ENCODE assay signal across 8 cellular contexts in genomic region chr3:81910244-81910852, GRCh38.
A peak's percentile ranks its signal among the peaks of the same experiment; 100 is the strongest.
DNase-seq lines count a peak whose midpoint lies in the region; ATAC-seq, FAIRE-seq and TF ChIP-seq lines count a peak whose summit lies in the region.

No MANE protein-coding gene starts in this region.

- no peak overlapping the region for H3K9ac ChIP-seq in endothelial cell of umbilical vein (replicated peaks; ENCODE audit: extremely low read depth, insufficient read depth, low read length)

- H3K36me3 ChIP-seq in CD4-positive, CD25-positive, alpha-beta regulatory T cell (ENCODE audit: control insufficient read depth, insufficient read depth, low read length) = no peaks in the 10 kb centered on the region
- no peaks in the 10 kb centered on the region for H3K36me3 ChIP-seq in PC-9 (ENCODE audit: low read depth)
- H3K36me3 ChIP-seq in endothelial cell of umbilical vein (ENCODE audit: control insufficient read depth in 2 of 2, extremely low read depth in 1 of 2, insufficient read depth in 2 of 2, low read length in 2 of 2) = no peaks in the 10 kb centered on the region

- 10 to 17% methylated on average over 5 of the region's 5 CpGs for WGBS in lower leg skin, 2 donors

- no peak overlapping the region for H3K4me3 Mint-ChIP-seq in CD4-positive, CD25-positive, alpha-beta regulatory T cell
- no peak overlapping the region for H3K4me3 Mint-ChIP-seq in neural crest cell

- peaks cover 0 to 5% (median 0%) of the 10 kb centered on the region in 4 donors for H3K4me1 Mint-ChIP-seq in CD4-positive, CD25-positive, alpha-beta regulatory T cell
- peaks cover 7% of the 10 kb centered on the region for H3K4me1 Mint-ChIP-seq in neural crest cell

- no peaks in the 10 kb centered on the region for H3K9me1 ChIP-seq in endothelial cell of umbilical vein (replicated peaks; ENCODE audit: control insufficient read depth, extremely low read depth, insufficient read depth, low read length)

- FAIRE-seq in endothelial cell of umbilical vein (lab: Jason Lieb, UNC) = peak; percentile 82

- intact Hi-C loops in PC-9 (cut with micrococcal nuclease; ENCODE audit: unreplicated experiment) = loop anchor here (5.0 kb wide), 1 partner anchor 243 kb away; no protein-coding TSS in a partner anchor
- intact Hi-C loops in endothelial cell of umbilical vein (cut with micrococcal nuclease) = loop anchor here (1.0 to 10.0 kb wide), 4 partner anchors 64 to 418 kb away; no protein-coding TSS in a partner anchor
- intact Hi-C loops in lower leg skin (cut with DNase I; ENCODE audit: low total_unique reads) = no loop called here

- H3K9me3 Mint-ChIP-seq in CD4-positive, CD25-positive, alpha-beta regulatory T cell = peaks cover 0 to 2% (median 0%) of the 10 kb centered on the region in 7 donors
- H3K9me3 Mint-ChIP-seq in neural crest cell = peaks cover 3% of the 10 kb centered on the region

- no peaks in the 10 kb centered on the region for H3K27me3 Mint-ChIP-seq in CD4-positive, CD25-positive, alpha-beta regulatory T cell
- no peaks in the 10 kb centered on the region for H3K27me3 Mint-ChIP-seq in neural crest cell (ENCODE audit: low read depth)

- TF ChIP-seq POLR2A in GM18505 (IDR thresholded peaks at IDR 0.05; ENCODE audit: borderline replicate concordance, extremely low read depth, insufficient read depth, insufficient read length) (no peak), endothelial cell of umbilical vein (IDR thresholded peaks at IDR 0.05; ENCODE audit: low read depth, low read length) (no peak), lower leg skin (IDR thresholded peaks at IDR 0.05) (no peak)

- H3K9me3 ChIP-seq in CD4-positive, CD25-positive, alpha-beta regulatory T cell (ENCODE audit: control insufficient read depth in 2 of 2, low read length in 2 of 2) = no peaks in the 10 kb centered on the region
- H3K9me3 ChIP-seq in PC-9 (ENCODE audit: insufficient read depth, low read depth) = no peaks in the 10 kb centered on the region
- H3K9me3 ChIP-seq in endothelial cell of umbilical vein (replicated peaks; ENCODE audit: control insufficient read depth, insufficient read depth, low read length) = no peaks in the 10 kb centered on the region

- no peaks in the 10 kb centered on the region for H3K36me3 Mint-ChIP-seq in CD4-positive, CD25-positive, alpha-beta regulatory T cell
- no peaks in the 10 kb centered on the region for H3K36me3 Mint-ChIP-seq in neural crest cell (ENCODE audit: low read depth)

- no peak overlapping the region for H3K27ac ChIP-seq in CD4-positive, CD25-positive, alpha-beta regulatory T cell (ENCODE audit: insufficient read depth, low read length, poor library complexity, severe bottlenecking)
- no peak overlapping the region for H3K27ac ChIP-seq in PC-9
- no peak overlapping the region for H3K27ac ChIP-seq in endothelial cell of umbilical vein (ENCODE audit: insufficient read depth, low read depth, low read length)

- H3K9me2 ChIP-seq in PC-9 (ENCODE audit: insufficient read depth) = no peaks in the 10 kb centered on the region

- dilution Hi-C loops in endothelial cell of umbilical vein (cut with MboI; ENCODE audit: extremely low pct_ligation_motif_present, low sequenced_read_pairs) = no loop called here

- BruUV-seq in PC-9 (replicated peaks; lab: Mats Ljungman, UMichigan) = no TSS peak
- no TSS peak for BruUV-seq in endothelial cell of umbilical vein (replicated peaks; lab: Mats Ljungman, UMichigan)

- DNase-seq in CD4-positive, CD25-positive, alpha-beta regulatory T cell = peak in 2 of 3 donors; percentile 8 to 34
- DNase-seq in PC-9 (no peak), endothelial cell of umbilical vein (ENCODE audit: low read depth, low spot score) (peak; percentile 45), neural crest cell (ENCODE audit: low read depth, low spot score) (peak; percentile 3), lower leg skin (ENCODE audit: low spot score in 2 of 2) (no peak)
- DNase-seq in activated naive CD4-positive, alpha-beta T cell treated with anti-CD3 and anti-CD28 coated beads, Interleukin-2, amount 50 U/mL, for 16 hours = no peak

- no peak overlapping the region for H3K4me3 ChIP-seq in CD4-positive, CD25-positive, alpha-beta regulatory T cell (ENCODE audit: low read depth, low read length)
- H3K4me3 ChIP-seq in PC-9 (no peak overlapping the region), endothelial cell of umbilical vein (replicated peaks in 1 of 3; ENCODE audit: insufficient read depth in 1 of 3, low read depth in 1 of 3, low read length in 3 of 3) (no peak overlapping the region), lower leg skin (ENCODE audit: low read depth, poor library complexity, severe bottlenecking) (no peak overlapping the region)

- ATAC-seq in CD4-positive, CD25-positive, alpha-beta regulatory T cell (ENCODE audit: low read depth in 2 of 2) = no peak
- peak; percentile 72 for ATAC-seq in GM18505 (IDR thresholded peaks at IDR 0.05; ENCODE audit: unreplicated experiment)
- ATAC-seq in HG03135 (IDR thresholded peaks at IDR 0.05; ENCODE audit: unreplicated experiment) = peak; percentile 75

- no peaks in the 10 kb centered on the region for H3K79me2 ChIP-seq in PC-9 (ENCODE audit: low read depth)
- no peaks in the 10 kb centered on the region for H3K79me2 ChIP-seq in endothelial cell of umbilical vein (ENCODE audit: control insufficient read depth, insufficient read depth, low read length)

- CTCF ChIA-PET in PC-9 (lab: Charles Lee) (interaction anchor here (0.6 kb wide), 2 partner anchors 204 to 328 kb away, joined by 3 to 5 read pairs; no protein-coding TSS in a partner anchor), endothelial cell of umbilical vein (lab: Charles Lee) (interaction anchor here (0.6 to 5.5 kb wide), 24 partner anchors 9 to 590 kb away, joined by 3 to 49 read pairs (median 4); no protein-coding TSS in a partner anchor)

- H3K4me2 ChIP-seq in PC-9 (no peak overlapping the region), endothelial cell of umbilical vein (ENCODE audit: insufficient read depth, low read length) (no peak overlapping the region)

- H3K27ac Mint-ChIP-seq in CD4-positive, CD25-positive, alpha-beta regulatory T cell = no peak overlapping the region
- no peak overlapping the region for H3K27ac Mint-ChIP-seq in neural crest cell (ENCODE audit: unreplicated experiment)

- H4K20me1 ChIP-seq in PC-9 (ENCODE audit: insufficient read depth) = no peaks in the 10 kb centered on the region
- H4K20me1 ChIP-seq in endothelial cell of umbilical vein (replicated peaks; ENCODE audit: control insufficient read depth, extremely low read depth, insufficient read depth, low read length) = no peaks in the 10 kb centered on the region

- H3K4me1 ChIP-seq in CD4-positive, CD25-positive, alpha-beta regulatory T cell (ENCODE audit: control insufficient read depth, insufficient read depth, low read length, poor library complexity, severe bottlenecking) = no peaks in the 10 kb centered on the region
- no peaks in the 10 kb centered on the region for H3K4me1 ChIP-seq in PC-9 (replicated peaks; ENCODE audit: insufficient read depth)
- no peaks in the 10 kb centered on the region for H3K4me1 ChIP-seq in endothelial cell of umbilical vein (ENCODE audit: control insufficient read depth, extremely low read depth, insufficient read depth, low read length)

- H3F3A ChIP-seq in PC-9 (ENCODE audit: insufficient read depth, low read depth) = no peaks in the 10 kb centered on the region

- no peaks in the 10 kb centered on the region for H3K27me3 ChIP-seq in CD4-positive, CD25-positive, alpha-beta regulatory T cell (ENCODE audit: control insufficient read depth, insufficient read depth, low read length)
- H3K27me3 ChIP-seq in PC-9 (ENCODE audit: insufficient read depth, low read depth) (no peaks in the 10 kb centered on the region), endothelial cell of umbilical vein (ENCODE audit: control insufficient read depth in 2 of 2, insufficient read depth in 2 of 2, low read length in 2 of 2) (peaks cover 0 to 2% of the 10 kb centered on the region in 2 experiments)

- H2AFZ ChIP-seq in PC-9 (0 out of 2 replicates have a peak overlapping the region, but pooled peaks have one; percentile 18), endothelial cell of umbilical vein (ENCODE audit: low read depth, low read length) (no peak overlapping the region)

- POLR2A ChIA-PET in PC-9 (lab: Charles Lee; ENCODE audit: unreplicated experiment) (interaction anchor here (0.8 kb wide), 1 partner anchor 631 kb away, joined by 10 read pairs; no protein-coding TSS in a partner anchor), endothelial cell of umbilical vein (lab: Charles Lee) (no interaction called here)

- TF ChIP-seq CTCF in PC-9 (conservative IDR thresholded peaks at IDR 0.05) (peak; percentile 86), endothelial cell of umbilical vein (IDR thresholded peaks at IDR 0.05; ENCODE audit: extremely low read depth in 1 of 2, insufficient read depth in 1 of 2, low read depth in 1 of 2, low read length in 2 of 2) (peak; percentile 55 to 64), neural crest cell (conservative IDR thresholded peaks at IDR 0.05) (peak; percentile 89), lower leg skin (IDR thresholded peaks at IDR 0.05) (no peak)

TF ChIP-seq in endothelial cell of umbilical vein, 7 proteins besides CTCF, POLR2A, EP300 and RAD21:
- no peak for TF ChIP-seq FOS (IDR thresholded peaks at IDR 0.05; ENCODE audit: borderline replicate concordance, insufficient read depth, low read length)
- TF ChIP-seq EZH2 (IDR thresholded peaks at IDR 0.05; ENCODE audit: borderline replicate concordance, low read depth, low read length, severe bottlenecking) = no peak
- no peak for TF ChIP-seq GATA2 (IDR thresholded peaks at IDR 0.05; ENCODE audit: insufficient read depth, insufficient read length, low read depth, low read length)
- no peak for TF ChIP-seq MAX (IDR thresholded peaks at IDR 0.05; ENCODE audit: insufficient read depth, insufficient read length)
- TF ChIP-seq POLR2AphosphoS5 (IDR thresholded peaks at IDR 0.05; ENCODE audit: insufficient read depth, low read depth, low read length) = no peak
- no peak for TF ChIP-seq MYC (IDR thresholded peaks at IDR 0.05; ENCODE audit: low read depth, low read length)
- TF ChIP-seq JUN (IDR thresholded peaks at IDR 0.05; ENCODE audit: borderline replicate concordance, insufficient read depth, insufficient read length, low read depth) = no peak

Comparison
In these comparisons a context has a peak if more than half of its experiments do, and no peak if none do; other contexts are left out.
1. ATAC-seq: peak in GM18505 (single experiment) and HG03135 (single experiment); none in CD4-positive, CD25-positive, alpha-beta regulatory T cell (0 of 2).
2. DNase-seq: peak in CD4-positive, CD25-positive, alpha-beta regulatory T cell (2 of 3), endothelial cell of umbilical vein (single experiment) and neural crest cell (single experiment); none in PC-9 (0 of 2), lower leg skin (0 of 2) and activated naive CD4-positive, alpha-beta T cell treated with anti-CD3 and anti-CD28 coated beads, Interleukin-2, amount 50 U/mL, for 16 hours (single experiment).
3. CTCF ChIP-seq: peak in PC-9 (single experiment), endothelial cell of umbilical vein (2 of 2) and neural crest cell (single experiment); none in lower leg skin (0 of 3).